Comparison of ENCODE assay signal across 8 cellular contexts in genomic region chr3:25664810-25665645, GRCh38. TPM values are rescaled to one million over a fixed set of nuclear protein-coding genes. Genes with fewer than 3 reads are reported as not detected.
A peak's percentile ranks its signal among the peaks of the same experiment; 100 is the strongest.
DNase-seq lines count a peak whose midpoint lies in the region; ATAC-seq, FAIRE-seq and TF ChIP-seq lines count a peak whose summit lies in the region.

A gene with protein sequence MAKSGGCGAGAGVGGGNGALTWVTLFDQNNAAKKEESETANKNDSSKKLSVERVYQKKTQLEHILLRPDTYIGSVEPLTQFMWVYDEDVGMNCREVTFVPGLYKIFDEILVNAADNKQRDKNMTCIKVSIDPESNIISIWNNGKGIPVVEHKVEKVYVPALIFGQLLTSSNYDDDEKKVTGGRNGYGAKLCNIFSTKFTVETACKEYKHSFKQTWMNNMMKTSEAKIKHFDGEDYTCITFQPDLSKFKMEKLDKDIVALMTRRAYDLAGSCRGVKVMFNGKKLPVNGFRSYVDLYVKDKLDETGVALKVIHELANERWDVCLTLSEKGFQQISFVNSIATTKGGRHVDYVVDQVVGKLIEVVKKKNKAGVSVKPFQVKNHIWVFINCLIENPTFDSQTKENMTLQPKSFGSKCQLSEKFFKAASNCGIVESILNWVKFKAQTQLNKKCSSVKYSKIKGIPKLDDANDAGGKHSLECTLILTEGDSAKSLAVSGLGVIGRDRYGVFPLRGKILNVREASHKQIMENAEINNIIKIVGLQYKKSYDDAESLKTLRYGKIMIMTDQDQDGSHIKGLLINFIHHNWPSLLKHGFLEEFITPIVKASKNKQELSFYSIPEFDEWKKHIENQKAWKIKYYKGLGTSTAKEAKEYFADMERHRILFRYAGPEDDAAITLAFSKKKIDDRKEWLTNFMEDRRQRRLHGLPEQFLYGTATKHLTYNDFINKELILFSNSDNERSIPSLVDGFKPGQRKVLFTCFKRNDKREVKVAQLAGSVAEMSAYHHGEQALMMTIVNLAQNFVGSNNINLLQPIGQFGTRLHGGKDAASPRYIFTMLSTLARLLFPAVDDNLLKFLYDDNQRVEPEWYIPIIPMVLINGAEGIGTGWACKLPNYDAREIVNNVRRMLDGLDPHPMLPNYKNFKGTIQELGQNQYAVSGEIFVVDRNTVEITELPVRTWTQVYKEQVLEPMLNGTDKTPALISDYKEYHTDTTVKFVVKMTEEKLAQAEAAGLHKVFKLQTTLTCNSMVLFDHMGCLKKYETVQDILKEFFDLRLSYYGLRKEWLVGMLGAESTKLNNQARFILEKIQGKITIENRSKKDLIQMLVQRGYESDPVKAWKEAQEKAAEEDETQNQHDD (N-terminal part only) (minus strand): TSS chr3:25664907. CDS start chr3:25664297, 610 bp downstream.

- H3K27me3 Mint-ChIP-seq in T-helper 2 cell treated with Interferon-gamma antibody and Interleukin-4, amounts not matched to agents 5 μg/mL and 100 μg/mL, for 36 hours (ENCODE audit: low read depth): peaks cover 4% of the 10 kb centered on the region

- H3K4me1 Mint-ChIP-seq in T-helper 2 cell treated with Interferon-gamma antibody and Interleukin-4, amounts not matched to agents 5 μg/mL and 100 μg/mL, for 36 hours (ENCODE audit: low read depth): peaks cover 35% of the 10 kb centered on the region

- H3K36me3 ChIP-seq in ascending aorta (no peaks in the 10 kb centered on the region), right atrium auricular region (no peaks in the 10 kb centered on the region), psoas muscle (ENCODE audit: insufficient read depth in 1 of 2, low read depth in 1 of 2) (no peaks in the 10 kb centered on the region)

- peaks cover 22% of the 10 kb centered on the region for H3K36me3 Mint-ChIP-seq in T-helper 2 cell treated with Interferon-gamma antibody and Interleukin-4, amounts not matched to agents 5 μg/mL and 100 μg/mL, for 36 hours (ENCODE audit: low read depth)

- DNase-seq in NCI-H187 treated with DMSO at 0.1 percent for 48 hours (lab: John Stamatoyannopoulos, UW): peak; percentile 34
- DNase-seq in T-helper 2 cell treated with Interferon-gamma antibody and Interleukin-4, amounts not matched to agents 5 μg/mL and 100 μg/mL, for 36 hours (ENCODE audit: low spot score): peak; percentile 95
- peak; percentile 90 to 97 for DNase-seq in ascending aorta (ENCODE audit: low spot score in 2 of 2)
- DNase-seq in right atrium auricular region (ENCODE audit: low spot score): peak; percentile 97
- peak; percentile 96 to 98 for DNase-seq in psoas muscle
- DNase-seq in urothelium cell line (ENCODE audit: low spot score): peak; percentile 97

- H3K4me3 Mint-ChIP-seq in T-helper 2 cell treated with Interferon-gamma antibody and Interleukin-4, amounts not matched to agents 5 μg/mL and 100 μg/mL, for 36 hours: peak within 1 kb of the TSS; percentile 98

- 1 to 2% (median 1%) methylated on average over 40 to 43 of the region's 43 CpGs for WGBS in psoas muscle, 3 donors

- H3K4me3 ChIP-seq in ascending aorta (peak within 1 kb of the TSS; percentile 82 to 90), right atrium auricular region (peak within 1 kb of the TSS; percentile 79 to 80), psoas muscle (peak within 1 kb of the TSS; percentile 83)

- H3K27me3 ChIP-seq in ascending aorta (no peaks in the 10 kb centered on the region), right atrium auricular region (no peaks in the 10 kb centered on the region), psoas muscle (ENCODE audit: insufficient read depth in 3 of 3, low read length in 2 of 3) (no peaks in the 10 kb centered on the region)

- H3K9me3 Mint-ChIP-seq in T-helper 2 cell treated with Interferon-gamma antibody and Interleukin-4, amounts not matched to agents 5 μg/mL and 100 μg/mL, for 36 hours: no peaks in the 10 kb centered on the region

- peak; percentile 30 for FAIRE-seq in urothelium cell line (lab: Jason Lieb, UNC)

- H3K27ac Mint-ChIP-seq in T-helper 2 cell treated with Interferon-gamma antibody and Interleukin-4, amounts not matched to agents 5 μg/mL and 100 μg/mL, for 36 hours: peak within 1 kb of the TSS; percentile 99

- ATAC-seq in GM18499 (IDR thresholded peaks at IDR 0.05; ENCODE audit: insufficient read depth, unreplicated experiment): peak; percentile 88
- ATAC-seq in HG02943 (IDR thresholded peaks at IDR 0.05; ENCODE audit: low read depth, unreplicated experiment): peak; percentile 90
- ATAC-seq in psoas muscle: peak; percentile 98 to 100 (median 99)

- peak within 1 kb of the TSS; percentile 94 to 97 for H3K27ac ChIP-seq in ascending aorta
- peak within 1 kb of the TSS; percentile 93 to 95 for H3K27ac ChIP-seq in right atrium auricular region
- H3K27ac ChIP-seq in psoas muscle: peak within 1 kb of the TSS; percentile 96

- no peak for TF ChIP-seq CTCF in ascending aorta (IDR thresholded peaks at IDR 0.05)
- no peak for TF ChIP-seq CTCF in right atrium auricular region (IDR thresholded peaks at IDR 0.05)
- TF ChIP-seq CTCF in psoas muscle (IDR thresholded peaks at IDR 0.05): no peak

- intact Hi-C loops in ascending aorta (cut with DNase I) (loop anchor here (2.0 to 10.0 kb wide), 2 partner anchors 118 to 430 kb away; partner anchors contain the start of gene NGLY1), psoas muscle (cut with DNase I) (loop anchor here (5.0 to 10.0 kb wide), 3 partner anchors 117 to 1050 kb away; partner anchors contain the start of gene NGLY1 (in 1 of the 2))

- no peaks in the 10 kb centered on the region for H3K9me3 ChIP-seq in ascending aorta
- no peaks in the 10 kb centered on the region for H3K9me3 ChIP-seq in right atrium auricular region
- no peaks in the 10 kb centered on the region for H3K9me3 ChIP-seq in psoas muscle

- H3K4me1 ChIP-seq in ascending aorta: peaks cover 0 to 23% of the 10 kb centered on the region in 2 donors
- peaks cover 0 to 34% of the 10 kb centered on the region in 2 donors for H3K4me1 ChIP-seq in right atrium auricular region
- peaks cover 33% of the 10 kb centered on the region for H3K4me1 ChIP-seq in psoas muscle

RNA-seq across cellular contexts. Expression of the gene that starts here (rescaled TPM):
- total RNA-seq in ascending aorta (20.0 TPM), right atrium auricular region (10 to 100 TPM; 67.2 to 91.4 TPM), psoas muscle (10 to 100 TPM; 50.6 to 84.8 (median 70.1) TPM)
- 10 to 100 TPM; 39.3 to 73.8 (median 45.3) TPM for polyA plus RNA-seq in psoas muscle

Comparison
In these comparisons a context has a peak if more than half of its experiments do, and no peak if none do; other contexts are left out.
1. Peak in every context shown above with its lines: DNase-seq, ATAC-seq, H3K4me3 ChIP-seq and H3K27ac ChIP-seq.
2. DNase-seq: peak in every context shown above with its lines; median percentile 97 in right atrium auricular region; 97 in psoas muscle; 97 in urothelium cell line; 95 in T-helper 2 cell treated with Interferon-gamma antibody and Interleukin-4, amounts not matched to agents 5 μg/mL and 100 μg/mL, for 36 hours; 94 in ascending aorta; 34 in NCI-H187 treated with DMSO at 0.1 percent for 48 hours.